Comparison of ENCODE assay signal across 18 cellular contexts in genomic region chr20:24836900-24837299, GRCh38.
DNase-seq lines count a peak whose midpoint lies in the region; ATAC-seq, FAIRE-seq and TF ChIP-seq lines count a peak whose summit lies in the region.
"Had no signal": no experiment of that assay in that cellular context is flagged by ENCODE, and none has a peak within 500 bp of the region (broad histone marks: within the 10 kb centered on the region; RNA-seq: fewer than 3 reads in every experiment).

No MANE protein-coding gene starts in this region.

- BruUV-seq in HepG2 (replicated peaks; lab: Mats Ljungman, UMichigan), result no TSS peak

- H3K9ac ChIP-seq in HepG2 (ENCODE audit: insufficient read depth, low read depth, low read length) (no peak overlapping the region), endodermal cell (ENCODE audit: extremely low read depth, low read length, poor library complexity, severe bottlenecking) (no peak overlapping the region)
- H3K9ac ChIP-seq: BLaER1 had no signal

- no peak overlapping the region for H3K4me2 ChIP-seq in HepG2 (ENCODE audit: low read depth, low read length)
- H3K4me2 ChIP-seq in osteoblast (ENCODE audit: insufficient read depth, low read length), result no peak overlapping the region

- peaks cover 6% of the 10 kb centered on the region for H3K27me3 Mint-ChIP-seq in endodermal cell (ENCODE audit: insufficient read depth)

- POLR2A ChIA-PET in HepG2 (lab: Yijun Ruan, JAX), result no interaction called here

- no peaks in the 10 kb centered on the region for H3K36me3 Mint-ChIP-seq in endodermal cell (ENCODE audit: low read depth)
- H3K36me3 Mint-ChIP-seq: CD14-positive monocyte; CD4-positive, alpha-beta memory T cell had no signal

- WGBS in HepG2 (ENCODE audit: low lambda C conversion rate), result 32% methylated on average over 5 of the region's 5 CpGs
- 59% methylated on average over 5 of the region's 5 CpGs for WGBS in right lobe of liver (ENCODE audit: insufficient coverage, low coverage, low lambda C conversion rate, missing lambda C conversion rate)
- WGBS in endodermal cell (ENCODE audit: insufficient coverage in 1 of 2, insufficient read length in 1 of 2), 2 experiments, result 84% methylated on average over 5 of the region's 5 CpGs; no CpG with 5 or more reads in 1 of the 2 experiments

- ATAC-seq in HepG2 (no peak), right lobe of liver (no peak), GM18498 (IDR thresholded peaks at IDR 0.05; ENCODE audit: unreplicated experiment) (no peak)
- ATAC-seq: HCT116 had no signal

- TF ChIP-seq EP300 in HepG2 (IDR thresholded peaks at IDR 0.05; ENCODE audit: low read depth in 2 of 2, low read length in 2 of 2) (no peak), HepG2 (CRISPR knock-in tag; IDR thresholded peaks at IDR 0.05; ENCODE audit: borderline replicate concordance) (no peak)

- H3K4me3 ChIP-seq in HepG2 (replicated peaks in 1 of 3; ENCODE audit: insufficient read depth in 1 of 3, low read depth in 2 of 3, low read length in 3 of 3), result no peak overlapping the region
- no peak overlapping the region for H3K4me3 ChIP-seq in right lobe of liver
- H3K4me3 ChIP-seq in endodermal cell (ENCODE audit: low read length), result no peak overlapping the region
- H3K4me3 ChIP-seq in osteoblast (ENCODE audit: insufficient read depth, low read length), result no peak overlapping the region
- H3K4me3 ChIP-seq: BLaER1 had no signal

- TF ChIP-seq CTCF in HepG2 (CRISPR knock-in tag; IDR thresholded peaks at IDR 0.05) (no peak), right lobe of liver (IDR thresholded peaks at IDR 0.05) (no peak), endodermal cell (conservative IDR thresholded peaks at IDR 0.05) (no peak), osteoblast (IDR thresholded peaks at IDR 0.05; ENCODE audit: extremely low read depth, low read depth, low read length) (no peak)

- FAIRE-seq in HepG2 (lab: Jason Lieb, UNC), result no peak
- FAIRE-seq: H54, HTR-8/SVneo had no signal

- DNase-seq in HepG2 (ENCODE audit: low spot score), result no peak
- no peak for DNase-seq in right lobe of liver
- peak; percentile 41 for DNase-seq in endodermal cell
- peak; percentile 23 for DNase-seq in osteoblast (ENCODE audit: insufficient read length, low spot score, missing footprints)
- no peak for DNase-seq in activated CD4-positive, alpha-beta T cell treated with anti-CD3 and anti-CD28 coated beads, Interleukin-2, amount 50 U/mL, for 1 hour
- no peak for DNase-seq in H4 (ENCODE audit: low spot score)
- DNase-seq: CD4-positive, alpha-beta memory T cell; DMS153; DMS79; GF-D8; HFFc6 had no signal

- no peaks in the 10 kb centered on the region for H3K9me3 Mint-ChIP-seq in endodermal cell
- H3K9me3 Mint-ChIP-seq: CD4-positive, alpha-beta memory T cell; HFFc6; IgD-negative memory B cell had no signal

- intact Hi-C loops in HepG2 (cut with micrococcal nuclease; ENCODE audit: unreplicated experiment) (no loop called here), right lobe of liver (cut with DNase I) (no loop called here)

- H3K4me1 Mint-ChIP-seq in endodermal cell, result peaks cover 13% of the 10 kb centered on the region
- H3K4me1 Mint-ChIP-seq: CD14-positive monocyte; CD4-positive, alpha-beta memory T cell; IgD-negative memory B cell had no signal

- no peak overlapping the region for H3K27ac Mint-ChIP-seq in endodermal cell
- H3K27ac Mint-ChIP-seq: CD14-positive monocyte, IgD-negative memory B cell had no signal

- in situ Hi-C loops in HepG2 (cut with HindIII; ENCODE audit: extremely low pct_ligation_motif_present, low pct_unique_long_range_greater_than_20kb), result loop anchor here (10.0 kb wide), 1 partner anchor 58 kb away; no protein-coding TSS in a partner anchor

- H2AFZ ChIP-seq in HepG2 (ENCODE audit: low read length) (no peak overlapping the region), osteoblast (ENCODE audit: low read length) (no peak overlapping the region)

- H3K36me3 ChIP-seq in HepG2 (replicated peaks in 1 of 2; ENCODE audit: control insufficient read depth in 1 of 2, insufficient read depth in 2 of 2, low read length in 2 of 2), result no peaks in the 10 kb centered on the region
- no peaks in the 10 kb centered on the region for H3K36me3 ChIP-seq in right lobe of liver
- H3K36me3 ChIP-seq in endodermal cell (ENCODE audit: control insufficient read depth, insufficient read depth, low read length), result no peaks in the 10 kb centered on the region
- H3K36me3 ChIP-seq in osteoblast (ENCODE audit: insufficient read depth, low read length), result no peaks in the 10 kb centered on the region
- H3K36me3 ChIP-seq: BLaER1 had no signal

- no peaks in the 10 kb centered on the region for H3K9me3 ChIP-seq in HepG2 (ENCODE audit: low read length)
- H3K9me3 ChIP-seq in right lobe of liver, result no peaks in the 10 kb centered on the region
- no peaks in the 10 kb centered on the region for H3K9me3 ChIP-seq in endodermal cell (ENCODE audit: control insufficient read depth, low read length)
- H3K9me3 ChIP-seq in osteoblast (ENCODE audit: low read depth, low read length), result no peaks in the 10 kb centered on the region
- H3K9me3 ChIP-seq: BLaER1 had no signal

- TF ChIP-seq POLR2A in HepG2 (IDR thresholded peaks at IDR 0.05; ENCODE audit: insufficient read depth in 1 of 2, low read depth in 2 of 2, low read length in 2 of 2) (no peak), right lobe of liver (IDR thresholded peaks at IDR 0.05) (no peak)

- no peaks in the 10 kb centered on the region for H3K4me1 ChIP-seq in HepG2 (ENCODE audit: insufficient read depth, low read length)
- no peaks in the 10 kb centered on the region for H3K4me1 ChIP-seq in right lobe of liver
- peaks cover 11% of the 10 kb centered on the region for H3K4me1 ChIP-seq in endodermal cell (ENCODE audit: control insufficient read depth, insufficient read depth, low read length)
- H3K4me1 ChIP-seq in osteoblast (ENCODE audit: insufficient read depth, low read length), result no peaks in the 10 kb centered on the region

- no peak overlapping the region for H3K27ac ChIP-seq in HepG2 (ENCODE audit: extremely low read length, insufficient read depth, low read length)
- no peak overlapping the region for H3K27ac ChIP-seq in right lobe of liver
- H3K27ac ChIP-seq in endodermal cell (ENCODE audit: low read depth, low read length), result no peak overlapping the region
- no peak overlapping the region for H3K27ac ChIP-seq in osteoblast (ENCODE audit: low read depth, low read length)
- H3K27ac ChIP-seq: BLaER1 had no signal

- no peak overlapping the region for H3K4me3 Mint-ChIP-seq in endodermal cell
- H3K4me3 Mint-ChIP-seq: CD14-positive monocyte; CD4-positive, alpha-beta memory T cell; IgD-negative memory B cell had no signal

- no peaks in the 10 kb centered on the region for H3K79me2 ChIP-seq in HepG2 (ENCODE audit: insufficient read depth, low read length)
- H3K79me2 ChIP-seq in osteoblast (ENCODE audit: insufficient read depth, low read length), result no peaks in the 10 kb centered on the region

- TF ChIP-seq RAD21 in HepG2 (CRISPR knock-in tag; IDR thresholded peaks at IDR 0.05), result no peak

- no peaks in the 10 kb centered on the region for H4K20me1 ChIP-seq in HepG2 (ENCODE audit: insufficient read depth, low read length)
- H4K20me1 ChIP-seq in osteoblast (ENCODE audit: insufficient read depth, low read length), result no peaks in the 10 kb centered on the region
- H4K20me1 ChIP-seq: BLaER1 had no signal

- CTCF ChIA-PET in HepG2 (lab: Yijun Ruan, JAX; ENCODE audit: low intra/inter-chr PET ratio, low total read pairs), result no interaction called here

- peaks cover 0 to 12% of the 10 kb centered on the region in 2 experiments; a peak in 1 of 5 replicates for H3K27me3 ChIP-seq in HepG2 (ENCODE audit: control insufficient read depth in 1 of 2, insufficient read depth in 2 of 2, low read length in 2 of 2)
- H3K27me3 ChIP-seq in right lobe of liver, result no peaks in the 10 kb centered on the region
- no peaks in the 10 kb centered on the region for H3K27me3 ChIP-seq in endodermal cell (ENCODE audit: control insufficient read depth, insufficient read depth, low read length, poor library complexity, severe bottlenecking)
- H3K27me3 ChIP-seq in osteoblast (ENCODE audit: insufficient read depth, low read length), result no peaks in the 10 kb centered on the region
- H3K27me3 ChIP-seq: BLaER1 had no signal

TF ChIP-seq in HepG2, 621 proteins besides CTCF, POLR2A, EP300 and RAD21:
- TF ChIP-seq USF2 (IDR thresholded peaks at IDR 0.05; ENCODE audit: low read depth, low read length), result peak; percentile 33; the same call in 1 of the 2 replicates
- no peak for TF ChIP-seq USF2 (CRISPR knock-in tag; IDR thresholded peaks at IDR 0.05; ENCODE audit: borderline replicate concordance)
- no peak for TF ChIP-seq ZNF792 (CRISPR knock-in tag; IDR thresholded peaks at IDR 0.05)

Comparison
In these comparisons a context has a peak if more than half of its experiments do, and no peak if none do; other contexts are left out.
1. DNase-seq: peak in endodermal cell (single experiment) and osteoblast (single experiment); none in HepG2 (single experiment), right lobe of liver (0 of 3), activated CD4-positive, alpha-beta T cell treated with anti-CD3 and anti-CD28 coated beads, Interleukin-2, amount 50 U/mL, for 1 hour (single experiment) and H4 (single experiment).